In genomic region chr21:45438391-45439145, GRCh38 we compare ENCODE assay signal across 2 cellular contexts.
TF ChIP-seq lines count a peak whose summit lies in the region.

No MANE protein-coding gene starts in this region.

TF ChIP-seq in H1, 55 proteins besides CTCF, POLR2A, EP300 and RAD21 (continued from another document):
- TF ChIP-seq TAF1 (IDR thresholded peaks at IDR 0.05; ENCODE audit: low read depth, low read length) (no peak), TEAD4 (IDR thresholded peaks at IDR 0.05; ENCODE audit: low read depth, low read length) (no peak), JUN (IDR thresholded peaks at IDR 0.05; ENCODE audit: low read depth, low read length) (no peak), RNF2 (IDR thresholded peaks at IDR 0.05; ENCODE audit: borderline replicate concordance, low read depth, low read length, missing control alignments, poor library complexity, severe bottlenecking) (no peak), CTBP2 (IDR thresholded peaks at IDR 0.05; ENCODE audit: borderline replicate concordance, insufficient read depth, insufficient read length, low read length) (no peak)

TF ChIP-seq in SK-N-SH treated with all-trans-retinoic acid at 6 μM for 48 hours, 23 proteins besides CTCF, POLR2A, EP300 and RAD21 (continued from another document):
- TF ChIP-seq RARB (CRISPR knock-in tag; IDR thresholded peaks at IDR 0.05) (no peak), CSRNP3 (CRISPR knock-in tag; IDR thresholded peaks at IDR 0.05) (no peak), SNAI2 (CRISPR knock-in tag; IDR thresholded peaks at IDR 0.05) (no peak), ISL1 (CRISPR knock-in tag; IDR thresholded peaks at IDR 0.05) (no peak), ZNF565 (CRISPR knock-in tag; conservative IDR thresholded peaks at IDR 0.05; ENCODE audit: low read depth) (no peak), OSR1 (CRISPR knock-in tag; IDR thresholded peaks at IDR 0.05) (no peak), TSHZ2 (CRISPR knock-in tag; IDR thresholded peaks at IDR 0.05) (no peak), POU6F1 (CRISPR knock-in tag; IDR thresholded peaks at IDR 0.05; ENCODE audit: borderline replicate concordance, low read depth) (no peak), ZC3H10 (CRISPR knock-in tag; IDR thresholded peaks at IDR 0.05) (no peak)
